8 cellular contexts compared by ENCODE assay signal in genomic region chr17:28041068-28041843, GRCh38. TPM values are rescaled to one million over a fixed set of nuclear protein-coding genes. Genes with fewer than 3 reads are reported as not detected.
DNase-seq lines count a peak whose midpoint lies in the region; ATAC-seq, FAIRE-seq and TF ChIP-seq lines count a peak whose summit lies in the region.

No MANE protein-coding gene starts in this region.

- peak; percentile 97 for FAIRE-seq in TTC549 (lab: Jason Lieb, UNC)

- intact Hi-C loops in sciatic nerve (cut with DNase I): no loop called here

- H3K27ac Mint-ChIP-seq in brain: peak overlapping the region; percentile 31 to 86 (median 73)

- no peak for TF ChIP-seq CTCF in brain (conservative IDR thresholded peaks at IDR 0.05)

- H3K36me3 Mint-ChIP-seq in brain: no peaks in the 10 kb centered on the region

- H3K4me3 Mint-ChIP-seq in brain: peak overlapping the region; percentile 78 to 96 (median 89)

- TF ChIP-seq POLR2A in GM18526 (IDR thresholded peaks at IDR 0.05; ENCODE audit: extremely low read depth, insufficient read length): peak; percentile 92

- H3K9me3 Mint-ChIP-seq in brain: peaks cover 0 to under 1% (median 0%) of the 10 kb centered on the region in 5 experiments

- H3K4me1 Mint-ChIP-seq in brain: peaks cover 56% of the 10 kb centered on the region

- DNase-seq in A172 (ENCODE audit: low spot score): peak; percentile 100
- peak; percentile 96 for DNase-seq in NCI-H2107 (lab: John Stamatoyannopoulos, UW)
- peak; percentile 97 for DNase-seq in iPS DF 19.7 (ENCODE audit: low read depth, low spot score)
- peak; percentile 100 for DNase-seq in sciatic nerve (ENCODE audit: low spot score)

- ATAC-seq in HG03064 (IDR thresholded peaks at IDR 0.05; ENCODE audit: low read depth, unreplicated experiment): peak; percentile 82
- ATAC-seq in sciatic nerve: peak; percentile 99

- peaks cover 8% of the 10 kb centered on the region for H3K27me3 Mint-ChIP-seq in brain

RNA-seq across cellular contexts. Expression of gene NLK, which starts 1.2 kb away (rescaled TPM):
- 18.5 and 19.1 TPM in 2 replicates for total RNA-seq in A172 (2014; rRNA removed; shearing (Covaris generic))
- polyA plus RNA-seq in brain (ENCODE audit: insufficient read depth, low read depth, low replicate concordance): 20.2 TPM
- total RNA-seq in sciatic nerve: 34.9 TPM

Comparison
In these comparisons a context has a peak if more than half of its experiments do, and no peak if none do; other contexts are left out.
1. Peak in every context shown above with its lines: DNase-seq and ATAC-seq.